In the genomic region with DNA sequence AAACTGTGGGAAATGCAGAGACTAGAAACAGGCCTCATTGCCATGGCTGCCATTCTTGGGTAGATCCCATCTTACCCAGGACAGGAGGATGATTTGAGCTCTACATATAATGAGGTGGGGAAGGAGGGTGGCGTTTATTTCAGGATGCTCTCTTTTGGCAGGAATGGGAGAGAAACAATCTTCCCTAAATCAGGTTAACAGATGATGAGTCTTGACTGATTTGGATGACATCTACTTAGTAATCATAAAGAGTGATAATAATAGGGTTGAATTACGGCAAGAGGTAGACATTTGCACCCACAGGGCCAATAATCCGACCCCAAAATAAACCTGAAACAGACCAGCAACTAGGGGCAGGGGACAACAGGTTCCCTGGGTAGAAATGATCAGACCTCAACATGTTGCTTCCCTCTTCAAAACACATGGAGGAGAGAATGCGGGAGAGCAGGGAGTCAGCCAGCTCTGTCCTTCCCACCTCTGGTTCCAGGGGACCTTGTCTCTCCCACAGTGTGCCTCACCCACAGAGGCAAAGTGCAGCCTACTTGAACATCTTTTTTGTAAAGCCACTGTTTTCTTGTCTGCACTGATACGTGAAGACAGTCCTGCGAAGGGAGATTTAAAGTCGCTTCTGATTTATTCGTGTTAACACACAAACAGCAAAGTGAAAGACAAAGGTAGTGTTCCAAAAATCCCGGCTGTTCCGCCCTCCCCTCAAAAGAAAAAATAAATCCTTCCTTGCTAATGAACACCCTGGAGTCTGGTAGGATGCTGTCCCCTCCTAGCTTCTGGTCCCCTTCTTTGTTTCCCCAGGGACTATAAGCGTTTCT, we compare ENCODE assay signal across 1 cellular context.
TF ChIP-seq lines count a peak whose summit lies in the region.

No MANE protein-coding gene starts in this region.

TF ChIP-seq in HepG2, 621 proteins besides CTCF, POLR2A, EP300 and RAD21 (continued from another document and continues in another):
- TF ChIP-seq MLXIP (CRISPR knock-in tag; IDR thresholded peaks at IDR 0.05; ENCODE audit: borderline replicate concordance): 0 out of 2 replicates have a peak, but pooled peaks have one; percentile 47
- no peak for TF ChIP-seq TP53 (CRISPR knock-in tag; conservative IDR thresholded peaks at IDR 0.05)
- no peak for TF ChIP-seq ZBTB1 (CRISPR knock-in tag; IDR thresholded peaks at IDR 0.05; ENCODE audit: borderline replicate concordance)
- TF ChIP-seq ZNF569 (CRISPR knock-in tag; IDR thresholded peaks at IDR 0.05; ENCODE audit: borderline replicate concordance): no peak
- TF ChIP-seq TBP (CRISPR knock-in tag; IDR thresholded peaks at IDR 0.05): no peak
- 0 out of 2 replicates have a peak, but pooled peaks have one; percentile 7 for TF ChIP-seq KLF6 (CRISPR knock-in tag; IDR thresholded peaks at IDR 0.05)
- TF ChIP-seq TBX3 (IDR thresholded peaks at IDR 0.05; ENCODE audit: borderline replicate concordance): no peak
- TF ChIP-seq ZNF749 (CRISPR knock-in tag; IDR thresholded peaks at IDR 0.05; ENCODE audit: borderline replicate concordance): peak; percentile 88; the same call in 1 of the 2 replicates
- TF ChIP-seq ZNF256 (CRISPR knock-in tag; conservative IDR thresholded peaks at IDR 0.05): no peak
- TF ChIP-seq ZNF430 (CRISPR knock-in tag; IDR thresholded peaks at IDR 0.05): peak; percentile 30; the same call in 1 of the 2 replicates
- no peak for TF ChIP-seq ZFYVE20 (CRISPR knock-in tag; IDR thresholded peaks at IDR 0.05; ENCODE audit: borderline replicate concordance, low read depth)
- TF ChIP-seq NR2F1 (CRISPR knock-in tag; IDR thresholded peaks at IDR 0.05): no peak
- TF ChIP-seq HOXA5 (CRISPR knock-in tag; IDR thresholded peaks at IDR 0.05): no peak
- TF ChIP-seq STAG1 (CRISPR knock-in tag; IDR thresholded peaks at IDR 0.05): peak; percentile 28; the same call in 1 of the 2 replicates
- no peak for TF ChIP-seq KLF13 (CRISPR knock-in tag; IDR thresholded peaks at IDR 0.05)
- TF ChIP-seq RARG (CRISPR knock-in tag; IDR thresholded peaks at IDR 0.05; ENCODE audit: low read depth): no peak
- peak; percentile 100 for TF ChIP-seq RBM22 (optimal IDR thresholded peaks at IDR 0.05; ENCODE audit: low read length)
- 0 out of 2 replicates have a peak, but pooled peaks have one; percentile 64 for TF ChIP-seq ZFP37 (CRISPR knock-in tag; IDR thresholded peaks at IDR 0.05; ENCODE audit: borderline replicate concordance)
- TF ChIP-seq CCDC6 (CRISPR knock-in tag; IDR thresholded peaks at IDR 0.05): no peak
- no peak for TF ChIP-seq MIXL1 (CRISPR knock-in tag; IDR thresholded peaks at IDR 0.05)
- peak; percentile 22; the same call in 1 of the 2 replicates for TF ChIP-seq ZNF121 (CRISPR knock-in tag; IDR thresholded peaks at IDR 0.05)
- peak; percentile 22 for TF ChIP-seq ZEB1 (IDR thresholded peaks at IDR 0.05; ENCODE audit: insufficient replicate concordance, low read depth)
- TF ChIP-seq CEBPB (IDR thresholded peaks at IDR 0.05; ENCODE audit: borderline replicate concordance, low read depth, low read length): no peak
- no peak for TF ChIP-seq ZNF260 (CRISPR knock-in tag; IDR thresholded peaks at IDR 0.05; ENCODE audit: borderline replicate concordance, low read depth)
- TF ChIP-seq MAFF (IDR thresholded peaks at IDR 0.05; ENCODE audit: low read depth, low read length): no peak
- no peak for TF ChIP-seq ZNF180 (CRISPR knock-in tag; IDR thresholded peaks at IDR 0.05; ENCODE audit: borderline replicate concordance, low read depth)
- no peak for TF ChIP-seq ZIK1 (CRISPR knock-in tag; IDR thresholded peaks at IDR 0.05; ENCODE audit: borderline replicate concordance, low read depth)
- no peak for TF ChIP-seq MBNL3 (CRISPR knock-in tag; conservative IDR thresholded peaks at IDR 0.05)
- TF ChIP-seq ZNF672 (CRISPR knock-in tag; IDR thresholded peaks at IDR 0.05): no peak
- TF ChIP-seq, protein P1, sequence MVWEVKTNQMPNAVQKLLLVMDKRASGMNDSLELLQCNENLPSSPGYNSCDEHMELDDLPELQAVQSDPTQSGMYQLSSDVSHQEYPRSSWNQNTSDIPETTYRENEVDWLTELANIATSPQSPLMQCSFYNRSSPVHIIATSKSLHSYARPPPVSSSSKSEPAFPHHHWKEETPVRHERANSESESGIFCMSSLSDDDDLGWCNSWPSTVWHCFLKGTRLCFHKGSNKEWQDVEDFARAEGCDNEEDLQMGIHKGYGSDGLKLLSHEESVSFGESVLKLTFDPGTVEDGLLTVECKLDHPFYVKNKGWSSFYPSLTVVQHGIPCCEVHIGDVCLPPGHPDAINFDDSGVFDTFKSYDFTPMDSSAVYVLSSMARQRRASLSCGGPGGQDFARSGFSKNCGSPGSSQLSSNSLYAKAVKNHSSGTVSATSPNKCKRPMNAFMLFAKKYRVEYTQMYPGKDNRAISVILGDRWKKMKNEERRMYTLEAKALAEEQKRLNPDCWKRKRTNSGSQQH (CRISPR knock-in tag; IDR thresholded peaks at IDR 0.05; ENCODE audit: low read depth): no peak; the same call in 1 of the 2 replicates
- peak; percentile 72; the same call in 1 of the 2 replicates for TF ChIP-seq ZNF326 (CRISPR knock-in tag; IDR thresholded peaks at IDR 0.05; ENCODE audit: borderline replicate concordance)
- TF ChIP-seq, protein P2, sequence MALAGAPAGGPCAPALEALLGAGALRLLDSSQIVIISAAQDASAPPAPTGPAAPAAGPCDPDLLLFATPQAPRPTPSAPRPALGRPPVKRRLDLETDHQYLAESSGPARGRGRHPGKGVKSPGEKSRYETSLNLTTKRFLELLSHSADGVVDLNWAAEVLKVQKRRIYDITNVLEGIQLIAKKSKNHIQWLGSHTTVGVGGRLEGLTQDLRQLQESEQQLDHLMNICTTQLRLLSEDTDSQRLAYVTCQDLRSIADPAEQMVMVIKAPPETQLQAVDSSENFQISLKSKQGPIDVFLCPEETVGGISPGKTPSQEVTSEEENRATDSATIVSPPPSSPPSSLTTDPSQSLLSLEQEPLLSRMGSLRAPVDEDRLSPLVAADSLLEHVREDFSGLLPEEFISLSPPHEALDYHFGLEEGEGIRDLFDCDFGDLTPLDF (CRISPR knock-in tag; IDR thresholded peaks at IDR 0.05): peak; percentile 10; the same call in 1 of the 2 replicates
- TF ChIP-seq, protein P3, sequence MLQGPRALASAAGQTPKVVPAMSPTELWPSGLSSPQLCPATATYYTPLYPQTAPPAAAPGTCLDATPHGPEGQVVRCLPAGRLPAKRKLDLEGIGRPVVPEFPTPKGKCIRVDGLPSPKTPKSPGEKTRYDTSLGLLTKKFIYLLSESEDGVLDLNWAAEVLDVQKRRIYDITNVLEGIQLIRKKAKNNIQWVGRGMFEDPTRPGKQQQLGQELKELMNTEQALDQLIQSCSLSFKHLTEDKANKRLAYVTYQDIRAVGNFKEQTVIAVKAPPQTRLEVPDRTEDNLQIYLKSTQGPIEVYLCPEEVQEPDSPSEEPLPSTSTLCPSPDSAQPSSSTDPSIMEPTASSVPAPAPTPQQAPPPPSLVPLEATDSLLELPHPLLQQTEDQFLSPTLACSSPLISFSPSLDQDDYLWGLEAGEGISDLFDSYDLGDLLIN (CRISPR knock-in tag; IDR thresholded peaks at IDR 0.05; ENCODE audit: borderline replicate concordance): no peak
- TF ChIP-seq, protein P4, sequence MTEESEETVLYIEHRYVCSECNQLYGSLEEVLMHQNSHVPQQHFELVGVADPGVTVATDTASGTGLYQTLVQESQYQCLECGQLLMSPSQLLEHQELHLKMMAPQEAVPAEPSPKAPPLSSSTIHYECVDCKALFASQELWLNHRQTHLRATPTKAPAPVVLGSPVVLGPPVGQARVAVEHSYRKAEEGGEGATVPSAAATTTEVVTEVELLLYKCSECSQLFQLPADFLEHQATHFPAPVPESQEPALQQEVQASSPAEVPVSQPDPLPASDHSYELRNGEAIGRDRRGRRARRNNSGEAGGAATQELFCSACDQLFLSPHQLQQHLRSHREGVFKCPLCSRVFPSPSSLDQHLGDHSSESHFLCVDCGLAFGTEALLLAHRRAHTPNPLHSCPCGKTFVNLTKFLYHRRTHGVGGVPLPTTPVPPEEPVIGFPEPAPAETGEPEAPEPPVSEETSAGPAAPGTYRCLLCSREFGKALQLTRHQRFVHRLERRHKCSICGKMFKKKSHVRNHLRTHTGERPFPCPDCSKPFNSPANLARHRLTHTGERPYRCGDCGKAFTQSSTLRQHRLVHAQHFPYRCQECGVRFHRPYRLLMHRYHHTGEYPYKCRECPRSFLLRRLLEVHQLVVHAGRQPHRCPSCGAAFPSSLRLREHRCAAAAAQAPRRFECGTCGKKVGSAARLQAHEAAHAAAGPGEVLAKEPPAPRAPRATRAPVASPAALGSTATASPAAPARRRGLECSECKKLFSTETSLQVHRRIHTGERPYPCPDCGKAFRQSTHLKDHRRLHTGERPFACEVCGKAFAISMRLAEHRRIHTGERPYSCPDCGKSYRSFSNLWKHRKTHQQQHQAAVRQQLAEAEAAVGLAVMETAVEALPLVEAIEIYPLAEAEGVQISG (CRISPR knock-in tag; IDR thresholded peaks at IDR 0.05): peak; percentile 52; the same call in 1 of the 2 replicates
- TF ChIP-seq GATA4 (IDR thresholded peaks at IDR 0.05; ENCODE audit: borderline replicate concordance, low read depth): peak; percentile 12; the same call in 1 of the 2 replicates
- no peak for TF ChIP-seq CHD2 (IDR thresholded peaks at IDR 0.05; ENCODE audit: low read depth, low read length)
- TF ChIP-seq YY1 (IDR thresholded peaks at IDR 0.05; ENCODE audit: insufficient read depth, insufficient replicate concordance, low read depth, low read length): peak; percentile 23
- TF ChIP-seq ZNF318 (CRISPR knock-in tag; IDR thresholded peaks at IDR 0.05): 0 out of 2 replicates have a peak, but pooled peaks have one; percentile 35
- TF ChIP-seq ZNF468 (CRISPR knock-in tag; IDR thresholded peaks at IDR 0.05): no peak
- TF ChIP-seq PLSCR1 (CRISPR knock-in tag; IDR thresholded peaks at IDR 0.05; ENCODE audit: borderline replicate concordance): no peak
